Comparison of ENCODE assay signal across 8 cellular contexts in the genomic region with DNA sequence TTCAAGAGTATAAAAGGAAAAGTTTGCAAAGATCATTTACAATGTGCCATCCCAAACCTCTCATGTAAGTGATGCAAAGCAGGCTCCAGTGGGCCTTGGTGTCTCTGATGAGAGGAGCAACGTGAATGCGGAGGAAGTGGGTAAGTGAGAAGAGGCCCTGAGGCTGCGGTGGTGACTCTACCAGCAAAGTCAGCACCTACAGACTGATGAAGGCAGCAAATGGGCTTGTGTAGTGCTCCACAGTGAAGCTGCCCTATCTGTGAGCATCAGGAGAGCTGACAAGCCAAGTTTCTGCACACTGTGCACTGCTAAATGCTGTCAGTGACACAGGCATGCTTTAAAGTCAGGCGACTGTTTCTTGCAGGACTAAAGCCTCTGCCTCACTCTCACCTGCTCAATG. TPM values are rescaled to one million over a fixed set of nuclear protein-coding genes. Genes with fewer than 3 reads are reported as not detected.
DNase-seq lines count a peak whose midpoint lies in the region; ATAC-seq and TF ChIP-seq lines count a peak whose summit lies in the region.

No MANE protein-coding gene starts in this region.

- H3K27me3 ChIP-seq in SJCRH30, result no peaks in the 10 kb centered on the region; the same call in 1 of the 2 replicates

- H3K4me3 ChIP-seq in SJCRH30, result no peak overlapping the region

- H3K36me3 Mint-ChIP-seq in activated naive CD8-positive, alpha-beta T cell, result peaks cover 3% of the 10 kb centered on the region

- no peaks in the 10 kb centered on the region for H3K27me3 Mint-ChIP-seq in activated naive CD8-positive, alpha-beta T cell

- H3K9me3 Mint-ChIP-seq in activated naive CD8-positive, alpha-beta T cell (ENCODE audit: low read depth), result peaks cover 3% of the 10 kb centered on the region

- peaks cover 6% of the 10 kb centered on the region; the same call in 1 of the 2 replicates for H3K9me3 ChIP-seq in SJCRH30 (replicated peaks)

- no peak for ATAC-seq in GM19452 (IDR thresholded peaks at IDR 0.05; ENCODE audit: unreplicated experiment)

- no peak overlapping the region for H3K27ac ChIP-seq in SJCRH30

- H3K4me1 Mint-ChIP-seq in activated naive CD8-positive, alpha-beta T cell (ENCODE audit: low read depth), result peaks cover 75% of the 10 kb centered on the region

- no peaks in the 10 kb centered on the region for H3K4me1 ChIP-seq in SJCRH30

- H3K36me3 ChIP-seq in SJCRH30, result no peaks in the 10 kb centered on the region

- peak overlapping the region; percentile 97 for H3K27ac Mint-ChIP-seq in activated naive CD8-positive, alpha-beta T cell

- H3K4me3 Mint-ChIP-seq in activated naive CD8-positive, alpha-beta T cell, result peak overlapping the region; percentile 78

- DNase-seq in RPMI8226 (peak; percentile 90), NCI-H2227 (lab: John Stamatoyannopoulos, UW; ENCODE audit: unreplicated experiment) (no peak), SK-N-DZ (ENCODE audit: low spot score) (no peak), SJCRH30 (no peak)
- peak; percentile 60 for DNase-seq in stimulated activated CD8-positive, alpha-beta memory T cell treated with anti-CD3 and anti-CD28 coated beads, Interleukin-12 subunit alpha, Interleukin-12 subunit beta, amount 100 ng/mL, for 1 hour (ENCODE audit: low read depth)

- peak; percentile 41 for TF ChIP-seq POLR2A in GM19193 (IDR thresholded peaks at IDR 0.05; ENCODE audit: extremely low read depth, insufficient read depth, insufficient read length)

RNA-seq across cellular contexts. Expression of a gene that starts 15.6 kb away (rescaled TPM):
- polyA plus RNA-seq in SK-N-DZ (2014; cell fraction: cytosol; rRNA removed), result 14.5 and 16.9 TPM in 2 replicates
- polyA plus RNA-seq in SK-N-DZ (2014; cell fraction: nucleus; rRNA removed), result 13.5 and 16.0 TPM in 2 replicates
- total RNA-seq in SJCRH30 (2014; rRNA removed; shearing (Covaris generic)), result 33.8 and 39.0 TPM in 2 replicates

Comparison
In these comparisons a context has a peak if more than half of its experiments do, and no peak if none do; other contexts are left out.
1. DNase-seq: peak in RPMI8226 (single experiment) and stimulated activated CD8-positive, alpha-beta memory T cell treated with anti-CD3 and anti-CD28 coated beads, Interleukin-12 subunit alpha, Interleukin-12 subunit beta, amount 100 ng/mL, for 1 hour (single experiment); none in NCI-H2227 (single experiment), SK-N-DZ (single experiment) and SJCRH30 (0 of 2).